ENCODE assay signal across 23 cellular contexts in genomic region chr22:21573750-21574494, GRCh38. TPM values are rescaled to one million over a fixed set of nuclear protein-coding genes. Genes with fewer than 3 reads are reported as not detected.
DNase-seq lines count a peak whose midpoint lies in the region; ATAC-seq, FAIRE-seq and TF ChIP-seq lines count a peak whose summit lies in the region.
"Had no signal": no experiment of that assay in that cellular context is flagged by ENCODE, and none has a peak within 500 bp of the region (broad histone marks: within the 10 kb centered on the region; RNA-seq: fewer than 3 reads in every experiment).

No MANE protein-coding gene starts in this region.

- CTCF ChIA-PET in IMR-90 (lab: Yijun Ruan, JAX): interaction anchor here (1.0 to 1.3 kb wide), 2 partner anchors 10 to 55 kb away, joined by 3 to 4 read pairs; no protein-coding TSS in a partner anchor

- dilution Hi-C loops in IMR-90 (cut with HindIII; ENCODE audit: low sequenced_read_pairs, unreplicated experiment): no loop called here

- DNase-seq in activated T-cell treated with anti-CD3 and anti-CD28 coated beads, Interleukin-2, amount 50 U/mL, for 24 hours: no peak
- DNase-seq in activated T-cell treated with anti-CD3 and anti-CD28 coated beads, Interleukin-2, amount 50 U/mL, for 4 hours: no peak
- no peak for DNase-seq in IMR-90
- no peak for DNase-seq in chondrocyte (ENCODE audit: low spot score)
- DNase-seq in pancreas: no peak
- no peak for DNase-seq in nucleus accumbens (lab: John Stamatoyannopoulos, UW)
- DNase-seq: activated CD4-positive, CD25-positive, alpha-beta regulatory T cell treated with anti-CD3 and anti-CD28 coated beads, Interleukin-2, amount 50 U/mL, for 72 hours; activated CD8-positive, alpha-beta memory T cell treated with anti-CD3 and anti-CD28 coated beads, Interleukin-2, amount 50 U/mL, for 48 hours; activated naive CD4-positive, alpha-beta T cell treated with Interleukin-2 at 50 U/mL for 16 hours; hypothalamus; mesendoderm; stimulated activated CD4-positive, alpha-beta T cell treated with anti-CD3 and anti-CD28 coated beads, Interleukin-15, amount 100 ng/mL, for 24 hours; T-helper 2 cell had no signal

- H3K4me1 ChIP-seq in IMR-90 (ENCODE audit: control insufficient read depth, insufficient read depth, low read length): peaks cover 27% of the 10 kb centered on the region
- H3K4me1 ChIP-seq in pancreas: peaks cover 27 to 51% (median 31%) of the 10 kb centered on the region in 3 donors

- H4K5ac ChIP-seq in IMR-90 (ENCODE audit: low read depth, low read length): no peak overlapping the region

- H3K79me1 ChIP-seq in IMR-90 (ENCODE audit: low read depth in 1 of 2, low read length in 2 of 2): peaks cover 3 to 54% of the 10 kb centered on the region in 2 experiments; a peak in 3 of 4 replicates

- in situ Hi-C loops in IMR-90 (cut with MboI; ENCODE audit: low sequenced_read_pairs): no loop called here

- H2BK5ac ChIP-seq in IMR-90 (ENCODE audit: low read depth, low read length, poor library complexity, severe bottlenecking): no peak overlapping the region

- H2AFZ ChIP-seq in IMR-90 (replicated peaks; ENCODE audit: low read length, poor library complexity): no peak overlapping the region
- H2AFZ ChIP-seq: neural progenitor cell had no signal

- H3K27ac Mint-ChIP-seq in activated T-cell treated with anti-CD3 and anti-CD28 coated beads, Interleukin-2, amount 50 U/mL, for 24 hours: peak overlapping the region; percentile 74
- peak overlapping the region; percentile 37 for H3K27ac Mint-ChIP-seq in chondrocyte (ENCODE audit: unreplicated experiment)
- H3K27ac Mint-ChIP-seq: neural progenitor cell; stimulated activated memory B cell treated with anti-CD40 and anti-IgM and Interleukin-4, amounts not matched to agents 10 μg/mL and 1 μg/mL and 100 μg/mL, for 72 hours had no signal

- H3K9me3 ChIP-seq in IMR-90 (ENCODE audit: control insufficient read depth, insufficient read depth, low read length): no peaks in the 10 kb centered on the region
- no peaks in the 10 kb centered on the region for H3K9me3 ChIP-seq in pancreas
- H3K9me3 ChIP-seq: HAP-1, right atrium auricular region, upper lobe of left lung had no signal

- H3K4ac ChIP-seq in IMR-90 (ENCODE audit: low read depth, low read length): no peak overlapping the region

- TF ChIP-seq POLR2A in IMR-90 (IDR thresholded peaks at IDR 0.05; ENCODE audit: low read depth, low read length): no peak

- H3K23ac ChIP-seq in IMR-90 (ENCODE audit: low read depth, low read length): peak overlapping the region; percentile 42; the same call in 1 of the 2 replicates

- H4K91ac ChIP-seq in IMR-90 (ENCODE audit: insufficient read depth, low read depth, low read length): no peak overlapping the region

- peaks cover 61% of the 10 kb centered on the region for H3K36me3 Mint-ChIP-seq in activated T-cell treated with anti-CD3 and anti-CD28 coated beads, Interleukin-2, amount 50 U/mL, for 24 hours (ENCODE audit: low read depth)
- H3K36me3 Mint-ChIP-seq in activated T-cell treated with anti-CD3 and anti-CD28 coated beads, Interleukin-2, amount 50 U/mL, for 4 hours (ENCODE audit: insufficient read depth): peaks cover 18% of the 10 kb centered on the region
- peaks cover 2% of the 10 kb centered on the region for H3K36me3 Mint-ChIP-seq in chondrocyte (ENCODE audit: low read depth)

- peaks cover 78% of the 10 kb centered on the region for H3K4me1 Mint-ChIP-seq in activated T-cell treated with anti-CD3 and anti-CD28 coated beads, Interleukin-2, amount 50 U/mL, for 24 hours (ENCODE audit: low read depth)
- H3K4me1 Mint-ChIP-seq in activated T-cell treated with anti-CD3 and anti-CD28 coated beads, Interleukin-2, amount 50 U/mL, for 4 hours (ENCODE audit: low read depth): peaks cover 80% of the 10 kb centered on the region
- H3K4me1 Mint-ChIP-seq in chondrocyte (ENCODE audit: low read depth): peaks cover 65% of the 10 kb centered on the region

- ATAC-seq in activated T-cell treated with anti-CD3 and anti-CD28 coated beads, Interleukin-2, amount 50 U/mL, for 4 hours: no peak
- no peak for ATAC-seq in IMR-90 (ENCODE audit: low read depth)
- ATAC-seq in pancreas: peak in 3 of 4 donors; percentile 13 to 17 (median 15)
- no peak for ATAC-seq in HG03175 (IDR thresholded peaks at IDR 0.05; ENCODE audit: unreplicated experiment)
- ATAC-seq in GM18867 (IDR thresholded peaks at IDR 0.05; ENCODE audit: unreplicated experiment): no peak
- ATAC-seq: stimulated activated memory B cell treated with anti-CD40 and anti-IgM and Interleukin-4, amounts not matched to agents 10 μg/mL and 1 μg/mL and 100 μg/mL, for 72 hours had no signal

- H3K27me3 ChIP-seq in IMR-90 (ENCODE audit: control insufficient read depth, insufficient read depth, low read length) (no peaks in the 10 kb centered on the region), pancreas (no peaks in the 10 kb centered on the region)
- H3K27me3 ChIP-seq: foreskin keratinocyte, neural progenitor cell, right atrium auricular region, upper lobe of left lung had no signal

- peaks cover 100% of the 10 kb centered on the region for H4K20me1 ChIP-seq in IMR-90 (ENCODE audit: insufficient read depth, low read length)

- H3K9ac ChIP-seq in IMR-90 (ENCODE audit: low read depth, low read length): no peak overlapping the region
- H3K9ac ChIP-seq: neural progenitor cell had no signal

- H3K9me1 ChIP-seq in IMR-90 (ENCODE audit: insufficient read depth, low read length): peaks cover 42% of the 10 kb centered on the region

- no TSS peak for BruUV-seq in IMR-90 (replicated peaks; lab: Mats Ljungman, UMichigan)

- no peak overlapping the region for H3K18ac ChIP-seq in IMR-90 (ENCODE audit: low read depth, low read length)

- POLR2A ChIA-PET in IMR-90 (lab: Charles Lee; ENCODE audit: unreplicated experiment): no interaction called here

- no peak for TF ChIP-seq CTCF in IMR-90 (conservative IDR thresholded peaks at IDR 0.05; ENCODE audit: low read depth, low read length)
- TF ChIP-seq CTCF in chondrocyte (IDR thresholded peaks at IDR 0.05): no peak
- no peak for TF ChIP-seq CTCF in pancreas (IDR thresholded peaks at IDR 0.05)

- TF ChIP-seq RAD21 in IMR-90 (IDR thresholded peaks at IDR 0.05; ENCODE audit: low read length): no peak

- H3K36me3 ChIP-seq in IMR-90 (ENCODE audit: control insufficient read depth, insufficient read depth, low read length) (peaks cover 5% of the 10 kb centered on the region), pancreas (no peaks in the 10 kb centered on the region)
- H3K36me3 ChIP-seq: neural progenitor cell, right atrium auricular region, upper lobe of left lung had no signal

- no peak for FAIRE-seq in pancreas (lab: Jason Lieb, UNC)

- H2AK9ac ChIP-seq in IMR-90 (replicated peaks; ENCODE audit: low read depth, low read length, poor library complexity): no peak overlapping the region

- no peaks in the 10 kb centered on the region for H3K27me3 Mint-ChIP-seq in activated T-cell treated with anti-CD3 and anti-CD28 coated beads, Interleukin-2, amount 50 U/mL, for 24 hours
- H3K27me3 Mint-ChIP-seq in activated T-cell treated with anti-CD3 and anti-CD28 coated beads, Interleukin-2, amount 50 U/mL, for 4 hours (ENCODE audit: low read depth): no peaks in the 10 kb centered on the region
- H3K27me3 Mint-ChIP-seq in chondrocyte (ENCODE audit: low read depth): no peaks in the 10 kb centered on the region
- H3K27me3 Mint-ChIP-seq: stimulated activated memory B cell treated with anti-CD40 and anti-IgM and Interleukin-4, amounts not matched to agents 10 μg/mL and 1 μg/mL and 100 μg/mL, for 72 hours had no signal

- no peak overlapping the region for H3K4me3 Mint-ChIP-seq in activated T-cell treated with anti-CD3 and anti-CD28 coated beads, Interleukin-2, amount 50 U/mL, for 24 hours
- no peak overlapping the region for H3K4me3 Mint-ChIP-seq in activated T-cell treated with anti-CD3 and anti-CD28 coated beads, Interleukin-2, amount 50 U/mL, for 4 hours
- no peak overlapping the region for H3K4me3 Mint-ChIP-seq in chondrocyte (ENCODE audit: unreplicated experiment)
- H3K4me3 Mint-ChIP-seq: neural progenitor cell; stimulated activated memory B cell treated with anti-CD40 and anti-IgM and Interleukin-4, amounts not matched to agents 10 μg/mL and 1 μg/mL and 100 μg/mL, for 72 hours had no signal

- H3K4me3 ChIP-seq in IMR-90 (ENCODE audit: insufficient read depth, low read depth, low read length) (no peak overlapping the region), pancreas (no peak overlapping the region)
- H3K4me3 ChIP-seq: coronary artery, HAP-1, neural progenitor cell, right atrium auricular region, upper lobe of left lung had no signal

- H4K8ac ChIP-seq in IMR-90 (ENCODE audit: low read depth in 2 of 2, low read length in 2 of 2): no peak overlapping the region

- H3K56ac ChIP-seq in IMR-90 (ENCODE audit: extremely low read depth, insufficient read depth, low read length): no peak overlapping the region

- no peak overlapping the region for H2BK20ac ChIP-seq in IMR-90 (ENCODE audit: low read depth, low read length)

- intact Hi-C loops in IMR-90 (cut with micrococcal nuclease): no loop called here
- intact Hi-C loops in pancreas (cut with DNase I): no loop called here

- WGBS in IMR-90 (ENCODE audit: extremely low coverage in 2 of 2, insufficient read length in 1 of 2), 2 experiments: 94% methylated on average over 3 of the region's 5 CpGs; no CpG with 5 or more reads in 1 of the 2 experiments
- 51 to 62% methylated on average over 5 of the region's 5 CpGs for WGBS in pancreas, 2 donors

- no peaks in the 10 kb centered on the region for H3K9me3 Mint-ChIP-seq in activated T-cell treated with anti-CD3 and anti-CD28 coated beads, Interleukin-2, amount 50 U/mL, for 24 hours
- H3K9me3 Mint-ChIP-seq in activated T-cell treated with anti-CD3 and anti-CD28 coated beads, Interleukin-2, amount 50 U/mL, for 4 hours: no peaks in the 10 kb centered on the region
- no peaks in the 10 kb centered on the region for H3K9me3 Mint-ChIP-seq in chondrocyte (ENCODE audit: low read depth)
- H3K9me3 Mint-ChIP-seq: neural progenitor cell; stimulated activated memory B cell treated with anti-CD40 and anti-IgM and Interleukin-4, amounts not matched to agents 10 μg/mL and 1 μg/mL and 100 μg/mL, for 72 hours had no signal

- no peak overlapping the region for H2BK120ac ChIP-seq in IMR-90 (ENCODE audit: low read depth, low read length)

- H3K4me2 ChIP-seq in IMR-90 (ENCODE audit: low read depth, low read length): 0 out of 2 replicates have a peak overlapping the region, but pooled peaks have one; percentile 14
- H3K4me2 ChIP-seq: neural progenitor cell had no signal

- no peak overlapping the region for H3K14ac ChIP-seq in IMR-90 (replicated peaks; ENCODE audit: low read depth, low read length)

- no peak overlapping the region for H2BK15ac ChIP-seq in IMR-90 (ENCODE audit: low read depth, low read length)

- H3K27ac ChIP-seq in IMR-90 (ENCODE audit: insufficient read depth, low read length) (no peak overlapping the region), pancreas (peak overlapping the region in 1 of 4 donors; percentile 14)
- H3K27ac ChIP-seq: coronary artery, foreskin keratinocyte, neural progenitor cell, right atrium auricular region, upper lobe of left lung had no signal

- no peak overlapping the region for H2AK5ac ChIP-seq in IMR-90 (ENCODE audit: low read depth, low read length)

RNA-seq across cellular contexts. Expression of gene UBE2L3, which starts 6.4 kb away (rescaled TPM):
- 10 to 100 TPM; 73.5 to 79.2 (median 78.0) TPM for total RNA-seq in activated T-cell treated with anti-CD3 and anti-CD28 coated beads, Interleukin-2, amount 50 U/mL, for 4 hours
- total RNA-seq in IMR-90 (2012; rRNA removed): 29.0 and 66.1 TPM in 2 replicates
- polyA plus RNA-seq in IMR-90 (2012; rRNA removed): 69.4 and 72.9 TPM in 2 replicates
- polyA plus RNA-seq in IMR-90 (2012; cell fraction: cytosol; rRNA removed): 27.8 and 59.4 TPM in 2 replicates
- 9.0 and 22.5 TPM in 2 replicates for polyA plus RNA-seq in IMR-90 (2012; cell fraction: nucleus; rRNA removed; ENCODE audit: low replicate concordance)
- 53.2 to 57.5 TPM (median 53.7 TPM) in 3 replicates for total RNA-seq in chondrocyte
- 10 to 100 TPM; 10.9 to 23.5 (median 14.8) TPM for total RNA-seq in pancreas
- polyA plus RNA-seq in pancreas: 10 to 100 TPM; 22.6 to 24.5 TPM

RNA-seq across cellular contexts. Expression of gene RIMBP3C, which starts 22.7 kb away (rescaled TPM):
- under 1 TPM in 2 of 3 donors, not detected in 1; 0.20 to 0.57 TPM for total RNA-seq in activated T-cell treated with anti-CD3 and anti-CD28 coated beads, Interleukin-2, amount 50 U/mL, for 4 hours
- total RNA-seq in IMR-90 (2012; rRNA removed) (0.28 and 0.36 TPM in 2 replicates), chondrocyte (0.22 to 0.75 TPM (median 0.38 TPM) in 3 replicates), pancreas (under 1 TPM in 5 of 6 donors, not detected in 1; 0.09 to 0.47 (median 0.19) TPM)
- polyA plus RNA-seq in IMR-90 (2012; rRNA removed) (0.05 and 0.10 TPM in 2 replicates), pancreas (under 1 TPM in 1 of 2 donors, not detected in 1; 0.12 TPM)
- 0.05 and 0.14 TPM in 2 replicates for polyA plus RNA-seq in IMR-90 (2012; cell fraction: cytosol; rRNA removed)
- polyA plus RNA-seq in IMR-90 (2012; cell fraction: nucleus; rRNA removed; ENCODE audit: low replicate concordance): 0.02 and 0.17 TPM in 2 replicates
- polyA plus RNA-seq: AG04450 had no signal

RNA-seq across cellular contexts. Expression of gene YDJC, which starts 55.9 kb away (rescaled TPM):
- 10 to 100 TPM; 74.5 to 91.5 (median 91.4) TPM for total RNA-seq in activated T-cell treated with anti-CD3 and anti-CD28 coated beads, Interleukin-2, amount 50 U/mL, for 4 hours
- 7.2 and 8.1 TPM in 2 replicates for total RNA-seq in IMR-90 (2012; rRNA removed)
- 23.6 and 28.3 TPM in 2 replicates for polyA plus RNA-seq in IMR-90 (2012; rRNA removed)
- polyA plus RNA-seq in IMR-90 (2012; cell fraction: cytosol; rRNA removed): 31.1 and 51.1 TPM in 2 replicates
- polyA plus RNA-seq in IMR-90 (2012; cell fraction: nucleus; rRNA removed; ENCODE audit: low replicate concordance): 21.4 and 64.3 TPM in 2 replicates
- total RNA-seq in chondrocyte: 13.3 to 14.6 TPM (median 14.6 TPM) in 3 replicates
- total RNA-seq in pancreas: 10 to 100 TPM; 11.2 to 22.5 (median 13.6) TPM
- polyA plus RNA-seq in pancreas: 10 to 100 TPM; 23.8 to 25.1 TPM

RNA-seq across cellular contexts. Expression of gene CCDC116, which starts 58.6 kb away (rescaled TPM):
- 1 to 10 TPM in 1 of 3 donors, under 1 TPM in 2; 0.73 to 1.3 (median 0.86) TPM for total RNA-seq in activated T-cell treated with anti-CD3 and anti-CD28 coated beads, Interleukin-2, amount 50 U/mL, for 4 hours
- total RNA-seq in IMR-90 (2012; rRNA removed): under 0.01 TPM in 1 of 2 replicates, not detected in the other
- polyA plus RNA-seq in IMR-90 (2012; rRNA removed): 0.27 and 0.34 TPM in 2 replicates
- polyA plus RNA-seq in IMR-90 (2012; cell fraction: cytosol; rRNA removed): 0.10 and 0.84 TPM in 2 replicates
- 3.5 and 7.3 TPM in 2 replicates for polyA plus RNA-seq in IMR-90 (2012; cell fraction: nucleus; rRNA removed; ENCODE audit: low replicate concordance)
- total RNA-seq in chondrocyte: 0.44 to 0.85 TPM (median 0.47 TPM) in 3 replicates
- total RNA-seq in pancreas: under 1 TPM in 5 of 6 donors, not detected in 1; 0.12 to 0.34 (median 0.19) TPM
- 1 to 10 TPM; 1.2 to 1.3 TPM for polyA plus RNA-seq in pancreas
- total RNA-seq: right atrium auricular region had no signal

Comparison
In these comparisons a context has a peak if more than half of its experiments do, and no peak if none do; other contexts are left out.
1. ATAC-seq: peak in pancreas (3 of 4); none in activated T-cell treated with anti-CD3 and anti-CD28 coated beads, Interleukin-2, amount 50 U/mL, for 4 hours (0 of 2), IMR-90 (single experiment), HG03175 (single experiment) and GM18867 (single experiment).